12 cellular contexts compared by ENCODE assay signal in the genomic region with DNA sequence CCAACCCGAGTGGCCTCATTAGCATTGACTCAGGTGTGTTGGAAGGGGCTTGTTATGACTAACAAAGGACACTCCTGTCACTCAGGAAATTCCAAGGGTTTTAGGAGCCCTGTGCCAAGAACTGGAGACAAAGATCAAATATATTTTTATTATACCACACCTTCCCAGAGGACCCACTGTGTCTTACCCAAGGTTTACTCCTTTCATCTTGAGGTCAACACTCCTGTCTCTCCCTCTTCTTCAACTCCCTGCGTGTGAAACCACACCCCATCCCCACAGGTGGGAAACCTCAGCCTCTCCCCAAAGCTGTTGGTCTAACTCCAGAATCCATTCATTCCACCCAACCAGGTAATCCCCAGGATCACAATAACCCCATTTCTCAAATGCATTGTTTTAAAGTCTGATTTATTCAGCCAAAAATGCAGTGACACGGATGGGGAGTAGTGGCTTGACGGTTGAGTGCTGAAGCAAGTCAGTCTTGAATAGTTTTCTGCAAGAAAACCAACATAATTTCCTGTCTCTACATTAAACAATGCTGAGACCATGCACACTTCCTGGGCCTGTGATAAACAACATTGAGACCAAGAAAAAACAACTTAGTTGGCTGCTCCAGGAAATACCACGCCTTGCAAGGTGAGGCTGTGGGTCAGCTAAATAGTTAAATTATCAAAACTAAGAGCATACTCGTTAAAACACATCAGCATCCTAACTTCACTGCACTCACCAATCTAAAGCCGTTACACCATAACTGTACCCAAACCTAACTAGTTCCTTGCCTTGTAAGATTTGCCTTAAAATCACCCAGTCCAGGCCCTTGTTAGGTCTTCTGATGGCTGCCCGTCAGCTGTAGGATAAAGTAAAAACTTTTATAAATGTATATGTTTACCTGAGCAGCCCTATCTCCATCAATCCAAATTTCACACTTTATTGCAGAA. TPM values are rescaled to one million over a fixed set of nuclear protein-coding genes. Genes with fewer than 3 reads are reported as not detected.
DNase-seq lines count a peak whose midpoint lies in the region; ATAC-seq, FAIRE-seq and TF ChIP-seq lines count a peak whose summit lies in the region.
"Had no signal": no experiment of that assay in that cellular context is flagged by ENCODE, and none has a peak within 500 bp of the region (broad histone marks: within the 10 kb centered on the region; RNA-seq: fewer than 3 reads in every experiment).

No MANE protein-coding gene starts in this region.

- intact Hi-C loops in ovary (cut with DNase I): no loop called here

- H3K27ac ChIP-seq in lung (ENCODE audit: low read depth in 1 of 2, low read length in 1 of 2) (no peak overlapping the region), ovary (no peak overlapping the region)
- H3K27ac ChIP-seq: psoas muscle had no signal

- peak; percentile 16 for FAIRE-seq in GM12891 (lab: Jason Lieb, UNC)
- FAIRE-seq: colon had no signal

- no peaks in the 10 kb centered on the region for H3K36me3 ChIP-seq in lung (ENCODE audit: control insufficient read depth in 2 of 2, insufficient read depth in 2 of 2, low read length in 2 of 2)
- no peaks in the 10 kb centered on the region for H3K36me3 ChIP-seq in ovary

- no peak for TF ChIP-seq EP300 in ovary (IDR thresholded peaks at IDR 0.05)

- no peak for DNase-seq in GM12891 (ENCODE audit: insufficient read length, low spot score)
- peak; percentile 3 for DNase-seq in activated T-helper 1 cell treated with Interleukin-2 at 50 U/mL for 16 hours (ENCODE audit: low read depth)
- no peak for DNase-seq in lung (ENCODE audit: low spot score)
- no peak for DNase-seq in NOMO-1 treated with dmso at 0.1 percent for 144 hours (lab: John Stamatoyannopoulos, UW; ENCODE audit: unreplicated experiment)
- no peak for DNase-seq in ovary
- no peak for DNase-seq in nucleus accumbens (lab: John Stamatoyannopoulos, UW)
- DNase-seq: activated CD8-positive, alpha-beta memory T cell treated with anti-CD3 and anti-CD28 coated beads for 24 hours; NCI-H187 treated with DMSO at 0.1 percent for 48 hours; psoas muscle had no signal

- no peaks in the 10 kb centered on the region for H3K27me3 ChIP-seq in lung (ENCODE audit: control insufficient read depth, insufficient read depth)
- no peaks in the 10 kb centered on the region for H3K27me3 ChIP-seq in ovary

- 34 to 45% methylated on average over 8 of the region's 8 CpGs for WGBS in lung, 2 donors
- WGBS in ovary, 3 donors: 70 to 74% (median 72%) methylated on average over 8 of the region's 8 CpGs

- peak; percentile 64 for ATAC-seq in HG02885 (IDR thresholded peaks at IDR 0.05; ENCODE audit: poor library complexity, unreplicated experiment)
- peak; percentile 11 for ATAC-seq in lung (ENCODE audit: insufficient read depth, low FRiP score)
- no peak for ATAC-seq in HG03432 (IDR thresholded peaks at IDR 0.05; ENCODE audit: unreplicated experiment)
- ATAC-seq: psoas muscle had no signal

- TF ChIP-seq POLR2A in GM12891 (IDR thresholded peaks at IDR 0.05; ENCODE audit: low read depth, low read length): no peak
- no peak for TF ChIP-seq POLR2A in ovary (IDR thresholded peaks at IDR 0.05)

- peaks cover 0 to 1% of the 10 kb centered on the region in 2 donors for H3K9me3 ChIP-seq in lung (ENCODE audit: control insufficient read depth in 2 of 2, insufficient read depth in 1 of 2, low read length in 1 of 2)
- no peaks in the 10 kb centered on the region for H3K9me3 ChIP-seq in ovary
- H3K9me3 ChIP-seq: psoas muscle had no signal

- H3K4me3 ChIP-seq in lung (no peak overlapping the region), ovary (no peak overlapping the region)
- H3K4me3 ChIP-seq: psoas muscle had no signal

- TF ChIP-seq CTCF in lung (IDR thresholded peaks at IDR 0.05; ENCODE audit: control extremely low read depth, extremely low read depth) (no peak), ovary (IDR thresholded peaks at IDR 0.05) (no peak)

- H3K4me1 ChIP-seq in lung (ENCODE audit: control insufficient read depth in 2 of 2, insufficient read depth in 2 of 2, low read length in 2 of 2): peaks cover 0 to 1% of the 10 kb centered on the region in 2 donors
- H3K4me1 ChIP-seq in ovary (ENCODE audit: insufficient read depth): no peaks in the 10 kb centered on the region
- H3K4me1 ChIP-seq: psoas muscle had no signal

TF ChIP-seq in GM12891, 5 proteins besides CTCF, POLR2A, EP300 and RAD21:
- no peak for TF ChIP-seq POLR2AphosphoS5 (IDR thresholded peaks at IDR 0.05; ENCODE audit: low read depth, low read length)
- no peak for TF ChIP-seq SPI1 (IDR thresholded peaks at IDR 0.05; ENCODE audit: low read depth, low read length)
- no peak for TF ChIP-seq TAF1 (IDR thresholded peaks at IDR 0.05; ENCODE audit: low read depth, low read length)
- TF ChIP-seq POU2F2 (IDR thresholded peaks at IDR 0.05; ENCODE audit: low read depth, low read length): no peak
- TF ChIP-seq PAX5 (IDR thresholded peaks at IDR 0.05; ENCODE audit: insufficient read depth, low read length, severe bottlenecking): no peak

RNA-seq across cellular contexts. Expression of gene SPON1, which starts 38.5 kb away (rescaled TPM):
- polyA plus RNA-seq in GM12891 (2012; ENCODE audit: low read depth, missing spikeins): 0.08 TPM
- 10 to 100 TPM; 91.1 to 98.6 TPM for total RNA-seq in lung
- polyA plus RNA-seq in lung: 10 to 100 TPM in 1 of 2 donors, 1 to 10 TPM in 1; 8.4 to 28.6 TPM
- 100 to 1,000 TPM in 3 of 7 donors, 10 to 100 TPM in 4; 11.9 to 112 (median 56.4) TPM for total RNA-seq in ovary
- 10 to 100 TPM; 18.5 to 69.8 TPM for polyA plus RNA-seq in ovary
